8 cellular contexts compared by ENCODE assay signal in genomic region chr7:94436018-94436604, GRCh38. TPM values are rescaled to one million over a fixed set of nuclear protein-coding genes. Genes with fewer than 3 reads are reported as not detected.
DNase-seq lines count a peak whose midpoint lies in the region; ATAC-seq and TF ChIP-seq lines count a peak whose summit lies in the region.

No MANE protein-coding gene starts in this region.

- peak; percentile 93 for ATAC-seq in HG02678 (IDR thresholded peaks at IDR 0.05; ENCODE audit: unreplicated experiment)

- H3K4me1 Mint-ChIP-seq in MCF 10A (ENCODE audit: insufficient read depth, unreplicated experiment) = peaks cover 6% of the 10 kb centered on the region

- CTCF ChIA-PET in MCF 10A (lab: Yijun Ruan, JAX) = interaction anchor here (0.6 to 8.8 kb wide), 59 partner anchors 8 to 1252 kb away, joined by 3 to 113 read pairs (median 4); partner anchors contain the start of genes COL1A2 and GNGT1

- H3K36me3 Mint-ChIP-seq in MCF 10A (ENCODE audit: insufficient read depth, unreplicated experiment) = no peaks in the 10 kb centered on the region

- peak overlapping the region; percentile 20 for H3K27ac Mint-ChIP-seq in MCF 10A (ENCODE audit: low read depth, unreplicated experiment)

- intact Hi-C loops in MCF 10A (cut with micrococcal nuclease) = loop anchor here (1.0 to 5.0 kb wide), 7 partner anchors 41 to 1251 kb away; no protein-coding TSS in a partner anchor

- BruUV-seq in MCF 10A (replicated peaks; lab: Mats Ljungman, UMichigan) = no TSS peak

- H3K9me3 Mint-ChIP-seq in MCF 10A (ENCODE audit: unreplicated experiment) = no peaks in the 10 kb centered on the region

- POLR2A ChIA-PET in MCF 10A (lab: Yijun Ruan, JAX) = interaction anchor here (0.6 to 1.6 kb wide), 4 partner anchors 72 to 619 kb away, joined by 3 to 9 read pairs (median 3); no protein-coding TSS in a partner anchor

- H3K27me3 Mint-ChIP-seq in MCF 10A (ENCODE audit: insufficient read depth, unreplicated experiment) = no peaks in the 10 kb centered on the region

- no peak overlapping the region for H3K4me3 Mint-ChIP-seq in MCF 10A (ENCODE audit: unreplicated experiment)

- DNase-seq in activated CD4-positive, alpha-beta T cell treated with anti-CD3 and anti-CD28 coated beads for 24 hours (ENCODE audit: low read depth in 2 of 2) = peak; percentile 33 to 37
- DNase-seq in activated CD4-positive, alpha-beta T cell treated with anti-CD3 and anti-CD28 coated beads for 1 hour = no peak
- peak; percentile 62 for DNase-seq in NCI-H1092 (lab: John Stamatoyannopoulos, UW)
- DNase-seq in T1000 (lab: John Stamatoyannopoulos, UW) = peak; percentile 34
- DNase-seq in MCF 10A (ENCODE audit: unreplicated experiment) = peak; percentile 84
- peak; percentile 89 for DNase-seq in inferior parietal cortex (ENCODE audit: extremely low spot score)
- peak; percentile 40 to 56 for DNase-seq in stimulated activated CD4-positive, alpha-beta T cell treated with anti-CD3 and anti-CD28 coated beads, Interleukin-2, amount 100 ng/mL, for 48 hours

- TF ChIP-seq CTCF in MCF 10A (IDR thresholded peaks at IDR 0.05; ENCODE audit: unreplicated experiment) = peak; percentile 86

RNA-seq across cellular contexts. Expression of gene COL1A2, which starts 41.4 kb away (rescaled TPM):
- total RNA-seq in MCF 10A (2022) = not detected in 2 replicates
